ENCODE assay signal across 18 cellular contexts in genomic region chr5:38585812-38586211, GRCh38.
DNase-seq lines count a peak whose midpoint lies in the region; ATAC-seq and FAIRE-seq lines count a peak whose summit lies in the region.
"Had no signal": no experiment of that assay in that cellular context is flagged by ENCODE, and none has a peak within 500 bp of the region (broad histone marks: within the 10 kb centered on the region; RNA-seq: fewer than 3 reads in every experiment).

No MANE protein-coding gene starts in this region.

- ATAC-seq in HG03025 (IDR thresholded peaks at IDR 0.05; ENCODE audit: low FRiP score, unreplicated experiment): no peak
- ATAC-seq: Panc1 had no signal

- no peak for DNase-seq in HTR-8/SVneo (ENCODE audit: insufficient read length, low spot score)
- peak; percentile 47 for DNase-seq in NCI-H82 treated with DMSO at 0.1 percent for 48 hours (lab: John Stamatoyannopoulos, UW; ENCODE audit: unreplicated experiment)
- DNase-seq in UCSD-AML1 (lab: John Stamatoyannopoulos, UW; ENCODE audit: unreplicated experiment): peak; percentile 37
- DNase-seq in amygdala (lab: John Stamatoyannopoulos, UW): no peak
- DNase-seq in DMS53 treated with DMSO at 0.1 percent for 48 hours (lab: John Stamatoyannopoulos, UW; ENCODE audit: unreplicated experiment): no peak
- DNase-seq in NCI-H1105 treated with DMSO at 0.1 percent for 48 hours (lab: John Stamatoyannopoulos, UW): no peak
- DNase-seq: ACHN, GDM1, NCI-H1092 treated with DMSO at 0.1 percent for 48 hours, NCI-H2081, NCI-H446 treated with DMSO at 0.1 percent for 48 hours, NCI-H69, SW 1271, T-helper 2 cell had no signal

- FAIRE-seq in HTR-8/SVneo (lab: Jason Lieb, UNC): peak; percentile 20
- FAIRE-seq: GM18507, H1 had no signal

Comparison
In these comparisons a context has a peak if more than half of its experiments do, and no peak if none do; other contexts are left out.
1. DNase-seq: peak in NCI-H82 treated with DMSO at 0.1 percent for 48 hours (single experiment) and UCSD-AML1 (single experiment); none in HTR-8/SVneo (single experiment), amygdala (0 of 56), DMS53 treated with DMSO at 0.1 percent for 48 hours (single experiment) and NCI-H1105 treated with DMSO at 0.1 percent for 48 hours (single experiment).